1 cellular context compared by ENCODE assay signal in genomic region chr14:67319142-67319541, GRCh38.
TF ChIP-seq lines count a peak whose summit lies in the region.

No MANE protein-coding gene starts in this region.

TF ChIP-seq in IMR-90, 13 proteins besides CTCF, POLR2A, EP300 and RAD21 (continued from another document):
- TF ChIP-seq, protein P1, sequence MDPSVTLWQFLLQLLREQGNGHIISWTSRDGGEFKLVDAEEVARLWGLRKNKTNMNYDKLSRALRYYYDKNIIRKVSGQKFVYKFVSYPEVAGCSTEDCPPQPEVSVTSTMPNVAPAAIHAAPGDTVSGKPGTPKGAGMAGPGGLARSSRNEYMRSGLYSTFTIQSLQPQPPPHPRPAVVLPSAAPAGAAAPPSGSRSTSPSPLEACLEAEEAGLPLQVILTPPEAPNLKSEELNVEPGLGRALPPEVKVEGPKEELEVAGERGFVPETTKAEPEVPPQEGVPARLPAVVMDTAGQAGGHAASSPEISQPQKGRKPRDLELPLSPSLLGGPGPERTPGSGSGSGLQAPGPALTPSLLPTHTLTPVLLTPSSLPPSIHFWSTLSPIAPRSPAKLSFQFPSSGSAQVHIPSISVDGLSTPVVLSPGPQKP (IDR thresholded peaks at IDR 0.05; ENCODE audit: borderline replicate concordance, low read depth, low read length): no peak
- TF ChIP-seq MAZ (IDR thresholded peaks at IDR 0.05; ENCODE audit: borderline replicate concordance, low read depth, low read length) (no peak), BHLHE40 (IDR thresholded peaks at IDR 0.05; ENCODE audit: low read depth, low read length) (no peak), RFX5 (IDR thresholded peaks at IDR 0.05; ENCODE audit: low read depth, low read length) (no peak), NFE2L2 (IDR thresholded peaks at IDR 0.05; ENCODE audit: low read depth, low read length) (no peak), MAFK (IDR thresholded peaks at IDR 0.05; ENCODE audit: low read depth, low read length) (no peak), MXI1 (IDR thresholded peaks at IDR 0.05; ENCODE audit: borderline replicate concordance, low read depth, low read length) (no peak), CEBPB (IDR thresholded peaks at IDR 0.05; ENCODE audit: low read depth, low read length) (no peak), CHD1 (IDR thresholded peaks at IDR 0.05; ENCODE audit: low read depth, low read length) (no peak)
